Comparison of ENCODE assay signal across 23 cellular contexts in genomic region chr4:84678976-84679744, GRCh38.
"Had no signal": no experiment of that assay in that cellular context is flagged by ENCODE, and none has a peak within 500 bp of the region (broad histone marks: within the 10 kb centered on the region; RNA-seq: fewer than 3 reads in every experiment).

No MANE protein-coding gene starts in this region.

- H3K27me3 ChIP-seq: body of pancreas, colonic mucosa, esophagus squamous epithelium, foreskin keratinocyte had no signal

- H3K9me3 ChIP-seq: body of pancreas, colonic mucosa, esophagus squamous epithelium, mucosa of descending colon had no signal

- ATAC-seq: activated CD8-positive, alpha-beta T cell treated with anti-CD3 and anti-CD28 coated beads for 36 hours; body of pancreas; foreskin keratinocyte; left lobe of liver; mucosa of descending colon; right cardiac atrium; stimulated activated naive CD8-positive, alpha-beta T cell treated with anti-CD3 and anti-CD28 coated beads, Interleukin-15, amount 100 ng/mL, for 72 hours had no signal

- H3K4me1 ChIP-seq: body of pancreas, colonic mucosa had no signal

- DNase-seq: activated CD4-positive, alpha-beta T cell treated with anti-CD3 and anti-CD28 coated beads, Interleukin-2, amount 10 ng/mL, durations not matched to agents 24 days and 14 days; activated CD4-positive, CD25-positive, alpha-beta regulatory T cell; activated CD8-positive, alpha-beta T cell treated with anti-CD3 and anti-CD28 coated beads for 36 hours; activated naive CD4-positive, alpha-beta T cell treated with Interleukin-2 at 50 U/mL for 16 hours; activated naive CD8-positive, alpha-beta T cell treated with anti-CD3 and anti-CD28 coated beads, Interleukin-2, amount 10 ng/mL, durations not matched to agents 7 days and 5 days; activated T-cell treated with anti-CD3 and anti-CD28 coated beads, Interleukin-2, amount 50 U/mL, for 24 hours; body of pancreas; colonic mucosa; effector CD4-positive, alpha-beta T cell; esophagus squamous epithelium; foreskin keratinocyte; glutamatergic neuron; hypothalamus; mucosa of descending colon; naive B cell; stimulated activated CD4-positive, alpha-beta T cell treated with anti-CD3 and anti-CD28 coated beads, Interleukin-15, amount 100 ng/mL, for 24 hours; stimulated activated CD4-positive, alpha-beta T cell treated with anti-CD3 and anti-CD28 coated beads, Interleukin-2, amount 100 ng/mL, for 48 hours; stimulated activated naive CD8-positive, alpha-beta T cell treated with anti-CD3 and anti-CD28 coated beads, Interleukin-15, amount 100 ng/mL, for 72 hours; T-helper 1 cell; T1000 had no signal

- H3K27ac ChIP-seq: body of pancreas, colonic mucosa, foreskin keratinocyte had no signal

- H3K4me3 ChIP-seq: body of pancreas, colonic mucosa, esophagus squamous epithelium, mucosa of descending colon, skin epidermis had no signal
